ENCODE assay signal across 2 cellular contexts in genomic region chr5:154697335-154697734, GRCh38.
TF ChIP-seq lines count a peak whose summit lies in the region.

No MANE protein-coding gene starts in this region.

TF ChIP-seq in GM23338, 12 proteins besides CTCF, POLR2A, EP300 and RAD21:
- no peak for TF ChIP-seq NANOG (IDR thresholded peaks at IDR 0.05; ENCODE audit: borderline replicate concordance)
- no peak for TF ChIP-seq JUNB (IDR thresholded peaks at IDR 0.05; ENCODE audit: unreplicated experiment)
- no peak for TF ChIP-seq ZNF331 (CRISPR knock-in tag; IDR thresholded peaks at IDR 0.05; ENCODE audit: low read depth)
- TF ChIP-seq EZH2phosphoT487 (IDR thresholded peaks at IDR 0.05; ENCODE audit: unreplicated experiment): no peak
- no peak for TF ChIP-seq CREB1 (CRISPR knock-in tag; IDR thresholded peaks at IDR 0.05; ENCODE audit: low read depth)
- no peak for TF ChIP-seq STAT1 (IDR thresholded peaks at IDR 0.05; ENCODE audit: unreplicated experiment)
- no peak for TF ChIP-seq REST (IDR thresholded peaks at IDR 0.05; ENCODE audit: unreplicated experiment)
- TF ChIP-seq ETS1 (IDR thresholded peaks at IDR 0.05): no peak
- TF ChIP-seq POLR2AphosphoS5 (IDR thresholded peaks at IDR 0.05; ENCODE audit: low read depth): no peak
- no peak for TF ChIP-seq EZH2 (IDR thresholded peaks at IDR 0.05; ENCODE audit: low read depth, unreplicated experiment)
- no peak for TF ChIP-seq ZNF462 (CRISPR knock-in tag; IDR thresholded peaks at IDR 0.05)
- TF ChIP-seq ZNF114 (CRISPR knock-in tag; IDR thresholded peaks at IDR 0.05): no peak

TF ChIP-seq in WTC11, 78 proteins besides CTCF, POLR2A, EP300 and RAD21:
- no peak for TF ChIP-seq JUN (CRISPR knock-in tag; IDR thresholded peaks at IDR 0.05)
- TF ChIP-seq HMGA2 (CRISPR knock-in tag; IDR thresholded peaks at IDR 0.05): no peak
- no peak for TF ChIP-seq IRF2 (CRISPR knock-in tag; IDR thresholded peaks at IDR 0.05; ENCODE audit: borderline replicate concordance, low read depth)
- TF ChIP-seq NFATC4 (CRISPR knock-in tag; IDR thresholded peaks at IDR 0.05): no peak
- no peak for TF ChIP-seq ZSCAN18 (CRISPR knock-in tag; IDR thresholded peaks at IDR 0.05)
- TF ChIP-seq, protein P1, sequence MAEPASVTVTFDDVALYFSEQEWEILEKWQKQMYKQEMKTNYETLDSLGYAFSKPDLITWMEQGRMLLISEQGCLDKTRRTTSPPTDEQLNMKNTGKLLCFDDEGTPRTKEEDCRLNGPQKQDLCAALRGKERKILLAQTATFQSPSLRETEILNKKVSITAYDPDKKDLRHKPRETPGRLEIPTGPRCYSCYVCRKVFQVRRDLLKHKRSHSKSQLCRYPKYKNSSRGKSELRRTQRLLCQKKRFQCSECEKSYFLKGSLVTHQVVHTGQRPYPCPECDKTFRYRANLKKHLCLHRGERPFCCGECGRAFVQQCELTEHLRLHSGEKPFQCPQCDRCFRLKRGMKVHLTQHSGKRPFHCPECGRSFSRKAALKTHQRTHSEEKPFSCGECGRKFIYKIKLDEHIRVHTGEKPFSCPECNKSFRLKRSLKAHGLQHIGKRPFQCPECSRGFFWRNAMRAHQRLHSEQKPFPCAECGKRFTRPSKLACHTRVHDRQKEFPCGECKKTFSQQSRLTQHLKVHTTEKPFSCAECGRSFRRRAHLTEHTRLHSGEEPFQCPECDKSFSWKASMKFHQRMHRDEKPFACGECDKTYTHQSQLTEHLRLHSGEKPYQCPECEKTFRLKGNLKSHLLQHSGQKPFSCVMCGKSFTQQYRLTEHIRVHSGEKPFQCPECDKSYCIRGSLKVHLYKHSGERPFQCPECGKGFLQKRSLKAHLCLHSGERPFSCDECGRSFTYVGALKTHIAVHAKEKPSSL (CRISPR knock-in tag; conservative IDR thresholded peaks at IDR 0.05): no peak
- TF ChIP-seq ZNF219 (CRISPR knock-in tag; IDR thresholded peaks at IDR 0.05; ENCODE audit: borderline replicate concordance): no peak
- no peak for TF ChIP-seq OVOL2 (CRISPR knock-in tag; IDR thresholded peaks at IDR 0.05; ENCODE audit: borderline replicate concordance)
